In genomic region chr14:103058209-103059055, GRCh38 we compare ENCODE assay signal across 8 cellular contexts. TPM values are rescaled to one million over a fixed set of nuclear protein-coding genes. Genes with fewer than 3 reads are reported as not detected.
A peak's percentile ranks its signal among the peaks of the same experiment; 100 is the strongest.
DNase-seq lines count a peak whose midpoint lies in the region; ATAC-seq and TF ChIP-seq lines count a peak whose summit lies in the region.

No MANE protein-coding gene starts in this region.

- in situ Hi-C loops in astrocyte of the cerebellum (cut with HindIII; ENCODE audit: low sequenced_read_pairs) = no loop called here

- H3K27me3 ChIP-seq in suprapubic skin = no peaks in the 10 kb centered on the region

- no peak for TF ChIP-seq CTCF in astrocyte of the cerebellum (IDR thresholded peaks at IDR 0.05; ENCODE audit: low read depth, low read length, missing control alignments)
- TF ChIP-seq CTCF in suprapubic skin (IDR thresholded peaks at IDR 0.05) = no peak

- ATAC-seq in GM21367 (IDR thresholded peaks at IDR 0.05; ENCODE audit: unreplicated experiment) (no peak), GM21526 (IDR thresholded peaks at IDR 0.05; ENCODE audit: low FRiP score, unreplicated experiment) (no peak), HG03432 (IDR thresholded peaks at IDR 0.05; ENCODE audit: unreplicated experiment) (no peak)

- TF ChIP-seq EP300 in suprapubic skin (IDR thresholded peaks at IDR 0.05) = no peak

- peak; percentile 43 for DNase-seq in NCI-H748 (lab: John Stamatoyannopoulos, UW; ENCODE audit: unreplicated experiment)
- DNase-seq in NCI-H748 treated with DMSO at 0.1 percent for 48 hours (lab: John Stamatoyannopoulos, UW) = no peak
- DNase-seq in astrocyte of the cerebellum (ENCODE audit: low read depth) = no peak
- DNase-seq in left kidney (ENCODE audit: low read depth, low spot score) = peak; percentile 73
- DNase-seq in suprapubic skin (ENCODE audit: low spot score in 2 of 2) = peak in 1 of 2 donors; percentile 78

- 59% methylated on average over 30 of the region's 37 CpGs for WGBS in suprapubic skin

- H3K27ac ChIP-seq in suprapubic skin = peak overlapping the region; percentile 75

- peak overlapping the region; percentile 85 for H3K4me3 ChIP-seq in astrocyte of the cerebellum (ENCODE audit: low read depth, low read length)
- H3K4me3 ChIP-seq in suprapubic skin = peak overlapping the region; percentile 81

- H3K36me3 ChIP-seq in suprapubic skin = no peaks in the 10 kb centered on the region

- H3K4me1 ChIP-seq in suprapubic skin = peaks cover 42% of the 10 kb centered on the region

- TF ChIP-seq POLR2A in suprapubic skin (IDR thresholded peaks at IDR 0.05) = no peak

- no peaks in the 10 kb centered on the region for H3K9me3 ChIP-seq in suprapubic skin

RNA-seq across cellular contexts. Expression of gene CDC42BPB, which starts 1.1 kb away (rescaled TPM):
- 100 to 1,000 TPM; 105 to 178 (median 107) TPM for total RNA-seq in suprapubic skin

RNA-seq across cellular contexts. Expression of gene LBHD2, which starts 25.6 kb away (rescaled TPM):
- not detected for total RNA-seq in suprapubic skin

RNA-seq across cellular contexts. Expression of gene EXOC3L4, which starts 36.1 kb away (rescaled TPM):
- 1 to 10 TPM in 1 of 4 donors, not detected in 3; 1.5 TPM for total RNA-seq in suprapubic skin

Comparison
In these comparisons a context has a peak if more than half of its experiments do, and no peak if none do; other contexts are left out.
1. DNase-seq: peak in NCI-H748 (single experiment) and left kidney (single experiment); none in NCI-H748 treated with DMSO at 0.1 percent for 48 hours (single experiment) and astrocyte of the cerebellum (single experiment).